14 cellular contexts compared by ENCODE assay signal in the genomic region with DNA sequence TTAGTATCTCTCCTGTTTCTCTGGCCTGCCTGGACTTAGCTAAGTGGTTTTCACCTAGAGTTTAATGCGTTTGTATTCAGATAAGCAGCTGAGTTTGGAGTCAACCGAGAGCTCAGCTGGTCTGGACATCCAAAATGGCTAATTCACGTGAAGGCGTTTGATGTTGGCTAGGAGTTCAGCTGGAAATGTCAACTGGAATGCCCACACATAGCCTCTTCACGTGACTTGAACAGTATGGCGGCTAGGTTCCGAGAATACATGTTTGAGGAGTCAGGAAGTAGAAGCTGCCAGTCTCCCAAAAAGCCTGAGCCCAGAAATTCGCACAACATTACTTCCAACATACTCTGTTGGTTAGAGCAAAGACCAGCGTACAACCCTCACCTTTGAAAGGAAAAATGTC. TPM values are rescaled to one million over a fixed set of nuclear protein-coding genes. Genes with fewer than 3 reads are reported as not detected.
A peak's percentile ranks its signal among the peaks of the same experiment; 100 is the strongest.
DNase-seq lines count a peak whose midpoint lies in the region; ATAC-seq and TF ChIP-seq lines count a peak whose summit lies in the region.
"Had no signal": no experiment of that assay in that cellular context is flagged by ENCODE, and none has a peak within 500 bp of the region (broad histone marks: within the 10 kb centered on the region; RNA-seq: fewer than 3 reads in every experiment).

No MANE protein-coding gene starts in this region.

- H3K27ac Mint-ChIP-seq in stimulated activated naive CD8-positive, alpha-beta T cell treated with anti-CD3 and anti-CD28 coated beads, Interleukin-15, Interleukin-2, amounts not matched to agents 100 ng/mL and 50 ng/mL, for 24 hours: no peak overlapping the region
- no peak overlapping the region for H3K27ac Mint-ChIP-seq in stimulated activated naive CD8-positive, alpha-beta T cell treated with anti-CD3 and anti-CD28 coated beads, Interleukin-15, amount 100 ng/mL, for 72 hours
- H3K27ac Mint-ChIP-seq in T-cell (no peak overlapping the region), glutamatergic neuron (ENCODE audit: unreplicated experiment) (no peak overlapping the region), type B pancreatic cell (peak overlapping the region; percentile 54)

- H3K4me1 Mint-ChIP-seq in stimulated activated naive CD8-positive, alpha-beta T cell treated with anti-CD3 and anti-CD28 coated beads, Interleukin-15, Interleukin-2, amounts not matched to agents 100 ng/mL and 50 ng/mL, for 24 hours (ENCODE audit: low read depth): peaks cover 53% of the 10 kb centered on the region
- peaks cover 49% of the 10 kb centered on the region for H3K4me1 Mint-ChIP-seq in stimulated activated naive CD8-positive, alpha-beta T cell treated with anti-CD3 and anti-CD28 coated beads, Interleukin-15, amount 100 ng/mL, for 72 hours
- peaks cover 59 to 62% (median 61%) of the 10 kb centered on the region in 3 donors for H3K4me1 Mint-ChIP-seq in T-cell
- peaks cover 5% of the 10 kb centered on the region for H3K4me1 Mint-ChIP-seq in glutamatergic neuron (ENCODE audit: low read depth, unreplicated experiment)
- peaks cover 15% of the 10 kb centered on the region for H3K4me1 Mint-ChIP-seq in type B pancreatic cell (ENCODE audit: unreplicated experiment)

- DNase-seq in stimulated activated naive CD8-positive, alpha-beta T cell treated with anti-CD3 and anti-CD28 coated beads, Interleukin-15, amount 100 ng/mL, for 72 hours: no peak
- no peak for DNase-seq in T-cell
- DNase-seq in glutamatergic neuron: no peak
- no peak for DNase-seq in type B pancreatic cell (ENCODE audit: extremely low spot score, unreplicated experiment)
- DNase-seq in foreskin keratinocyte: no peak
- DNase-seq in COLO668 (lab: John Stamatoyannopoulos, UW; ENCODE audit: unreplicated experiment): no peak
- DNase-seq in stimulated activated CD4-positive, alpha-beta T cell treated with anti-CD3 and anti-CD28 coated beads, Interleukin-1b, Interleukin-23, amount 100 ng/mL, for 48 hours: no peak
- DNase-seq: mesenchymal stem cell, NCI-H2029, NCI-H748 treated with DMSO at 0.1 percent for 48 hours, RPMI8226 had no signal

- POLR2A ChIA-PET in T-cell (lab: Charles Lee): no interaction called here

- no peak for TF ChIP-seq CTCF in glutamatergic neuron (IDR thresholded peaks at IDR 0.05; ENCODE audit: partially characterized antibody, unreplicated experiment)
- TF ChIP-seq CTCF in type B pancreatic cell (conservative IDR thresholded peaks at IDR 0.05): no peak
- TF ChIP-seq CTCF in foreskin keratinocyte (conservative IDR thresholded peaks at IDR 0.05): no peak

- H3K9me3 Mint-ChIP-seq in stimulated activated naive CD8-positive, alpha-beta T cell treated with anti-CD3 and anti-CD28 coated beads, Interleukin-15, Interleukin-2, amounts not matched to agents 100 ng/mL and 50 ng/mL, for 24 hours: no peaks in the 10 kb centered on the region
- no peaks in the 10 kb centered on the region for H3K9me3 Mint-ChIP-seq in stimulated activated naive CD8-positive, alpha-beta T cell treated with anti-CD3 and anti-CD28 coated beads, Interleukin-15, amount 100 ng/mL, for 72 hours
- no peaks in the 10 kb centered on the region for H3K9me3 Mint-ChIP-seq in T-cell
- H3K9me3 Mint-ChIP-seq in glutamatergic neuron (ENCODE audit: unreplicated experiment): no peaks in the 10 kb centered on the region
- no peaks in the 10 kb centered on the region for H3K9me3 Mint-ChIP-seq in type B pancreatic cell

- no peaks in the 10 kb centered on the region for H3K27me3 ChIP-seq in foreskin keratinocyte

- CTCF ChIA-PET in T-cell (lab: Charles Lee): no interaction called here

- ATAC-seq in stimulated activated naive CD8-positive, alpha-beta T cell treated with anti-CD3 and anti-CD28 coated beads, Interleukin-15, amount 100 ng/mL, for 72 hours: no peak
- no peak for ATAC-seq in T-cell (replicated peaks in 1 of 4)
- no peak for ATAC-seq in foreskin keratinocyte

- H3K4me3 Mint-ChIP-seq in stimulated activated naive CD8-positive, alpha-beta T cell treated with anti-CD3 and anti-CD28 coated beads, Interleukin-15, Interleukin-2, amounts not matched to agents 100 ng/mL and 50 ng/mL, for 24 hours: peak overlapping the region; percentile 41
- peak overlapping the region in 1 of 2 donors; percentile 62 for H3K4me3 Mint-ChIP-seq in stimulated activated naive CD8-positive, alpha-beta T cell treated with anti-CD3 and anti-CD28 coated beads, Interleukin-15, amount 100 ng/mL, for 72 hours
- H3K4me3 Mint-ChIP-seq in T-cell (peak overlapping the region; percentile 29 to 99 (median 63)), glutamatergic neuron (ENCODE audit: unreplicated experiment) (peak overlapping the region; percentile 21), type B pancreatic cell (peak overlapping the region; percentile 59)

- H3K4me1 ChIP-seq in foreskin keratinocyte: no peaks in the 10 kb centered on the region

- no peaks in the 10 kb centered on the region for H3K27me3 Mint-ChIP-seq in stimulated activated naive CD8-positive, alpha-beta T cell treated with anti-CD3 and anti-CD28 coated beads, Interleukin-15, Interleukin-2, amounts not matched to agents 100 ng/mL and 50 ng/mL, for 24 hours
- H3K27me3 Mint-ChIP-seq in stimulated activated naive CD8-positive, alpha-beta T cell treated with anti-CD3 and anti-CD28 coated beads, Interleukin-15, amount 100 ng/mL, for 72 hours: no peaks in the 10 kb centered on the region
- H3K27me3 Mint-ChIP-seq in T-cell: no peaks in the 10 kb centered on the region
- H3K27me3 Mint-ChIP-seq in glutamatergic neuron (ENCODE audit: unreplicated experiment): no peaks in the 10 kb centered on the region
- no peaks in the 10 kb centered on the region for H3K27me3 Mint-ChIP-seq in type B pancreatic cell

- no peak overlapping the region for H3K27ac ChIP-seq in foreskin keratinocyte
- H3K27ac ChIP-seq: epithelial cell of prostate, prostate gland had no signal

- H3K36me3 Mint-ChIP-seq in stimulated activated naive CD8-positive, alpha-beta T cell treated with anti-CD3 and anti-CD28 coated beads, Interleukin-15, Interleukin-2, amounts not matched to agents 100 ng/mL and 50 ng/mL, for 24 hours (ENCODE audit: low read depth): peaks cover 18% of the 10 kb centered on the region
- H3K36me3 Mint-ChIP-seq in T-cell (peaks cover 10% of the 10 kb centered on the region), glutamatergic neuron (ENCODE audit: unreplicated experiment) (no peaks in the 10 kb centered on the region), type B pancreatic cell (peaks cover 3% of the 10 kb centered on the region)

RNA-seq across cellular contexts. Expression of a gene that starts 2.2 kb away (rescaled TPM):
- 10 to 100 TPM; 45.0 to 56.0 (median 52.7) TPM for total RNA-seq in T-cell
- 49.3 TPM for total RNA-seq in glutamatergic neuron (ENCODE audit: unreplicated experiment)
- 59.4 and 90.1 TPM in 2 replicates for total RNA-seq in type B pancreatic cell (ENCODE audit: low replicate concordance)
- 40.3 and 43.0 TPM in 2 replicates for total RNA-seq in foreskin keratinocyte
- polyA plus RNA-seq in foreskin keratinocyte: 11.7 and 13.3 TPM in 2 replicates
